ENCODE assay signal across 1 cellular context in the genomic region with DNA sequence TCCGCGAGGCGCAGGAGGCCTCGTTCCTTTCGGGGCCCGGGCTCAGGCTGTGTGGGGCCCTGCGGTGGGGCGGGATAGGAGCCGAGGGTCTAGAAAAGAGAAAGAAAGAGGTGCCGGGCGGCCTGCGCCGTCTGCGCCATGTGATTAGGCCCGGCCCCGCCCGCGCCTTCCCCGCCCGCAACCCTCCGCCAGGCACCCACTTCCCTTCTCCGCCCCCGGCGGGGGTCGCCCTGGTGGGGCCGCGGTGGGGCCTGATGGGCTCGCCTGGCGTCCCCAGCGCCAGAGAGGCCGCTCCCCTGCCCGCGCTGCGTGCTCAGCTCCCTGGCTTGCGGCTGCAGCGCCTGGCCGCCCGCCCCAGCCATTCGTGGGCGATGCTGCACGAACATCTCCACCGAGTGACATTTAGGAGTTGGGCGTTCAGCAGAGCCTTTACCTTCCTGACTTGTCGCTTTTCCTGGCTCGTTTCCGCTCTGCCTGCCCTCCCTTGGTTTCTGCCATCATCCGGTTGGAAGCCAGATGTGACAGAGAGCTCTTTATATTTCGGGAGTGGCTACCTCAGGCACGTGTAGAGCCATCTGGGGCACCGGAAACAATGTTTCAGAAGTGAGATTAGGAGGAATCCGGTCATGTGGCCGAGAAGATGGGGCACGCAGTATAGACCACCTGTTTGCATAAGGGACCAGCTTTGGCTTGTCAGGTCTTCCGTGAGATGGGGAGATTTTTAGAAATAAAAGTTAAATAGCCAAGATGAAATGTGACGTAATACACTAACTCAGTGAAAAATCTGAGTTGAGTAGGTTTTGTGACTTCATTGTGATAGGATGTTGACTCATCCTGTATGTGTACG.
TF ChIP-seq lines count a peak whose summit lies in the region.

No MANE protein-coding gene starts in this region.

TF ChIP-seq in HepG2, 621 proteins besides CTCF, POLR2A, EP300 and RAD21 (continued from another document and continues in another):
- TF ChIP-seq, protein P1, sequence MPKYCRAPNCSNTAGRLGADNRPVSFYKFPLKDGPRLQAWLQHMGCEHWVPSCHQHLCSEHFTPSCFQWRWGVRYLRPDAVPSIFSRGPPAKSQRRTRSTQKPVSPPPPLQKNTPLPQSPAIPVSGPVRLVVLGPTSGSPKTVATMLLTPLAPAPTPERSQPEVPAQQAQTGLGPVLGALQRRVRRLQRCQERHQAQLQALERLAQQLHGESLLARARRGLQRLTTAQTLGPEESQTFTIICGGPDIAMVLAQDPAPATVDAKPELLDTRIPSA (CRISPR knock-in tag; IDR thresholded peaks at IDR 0.05; ENCODE audit: borderline replicate concordance): no peak
- peak; percentile 55 for TF ChIP-seq ZNF883 (CRISPR knock-in tag; IDR thresholded peaks at IDR 0.05; ENCODE audit: not compliant biosample characterization)
- no peak for TF ChIP-seq ZSCAN31 (CRISPR knock-in tag; IDR thresholded peaks at IDR 0.05; ENCODE audit: low read depth)
- no peak for TF ChIP-seq HNF4G (IDR thresholded peaks at IDR 0.05; ENCODE audit: borderline replicate concordance, low read depth, low read length)
- TF ChIP-seq HNF4G (CRISPR knock-in tag; IDR thresholded peaks at IDR 0.05; ENCODE audit: borderline replicate concordance, low read depth): 0 out of 2 replicates have a peak, but pooled peaks have one; percentile 71
- TF ChIP-seq ZNF430 (CRISPR knock-in tag; IDR thresholded peaks at IDR 0.05): peak; percentile 90
- no peak for TF ChIP-seq SCMH1 (CRISPR knock-in tag; IDR thresholded peaks at IDR 0.05; ENCODE audit: borderline replicate concordance)
- TF ChIP-seq MLXIP (CRISPR knock-in tag; IDR thresholded peaks at IDR 0.05; ENCODE audit: borderline replicate concordance): peak; percentile 83; the same call in 1 of the 2 replicates
- no peak for TF ChIP-seq STAT6 (CRISPR knock-in tag; IDR thresholded peaks at IDR 0.05; ENCODE audit: borderline replicate concordance)
- peak; percentile 81 for TF ChIP-seq RBFOX2 (IDR thresholded peaks at IDR 0.05; ENCODE audit: low read depth, low read length)
- TF ChIP-seq ZFP1 (CRISPR knock-in tag; IDR thresholded peaks at IDR 0.05): no peak
- TF ChIP-seq DNMT3B (CRISPR knock-in tag; conservative IDR thresholded peaks at IDR 0.05): peak; percentile 90
- peak; percentile 79 for TF ChIP-seq TFE3 (CRISPR knock-in tag; IDR thresholded peaks at IDR 0.05)
- peak; percentile 77; the same call in 1 of the 2 replicates for TF ChIP-seq ZKSCAN8 (CRISPR knock-in tag; IDR thresholded peaks at IDR 0.05; ENCODE audit: borderline replicate concordance)
- 0 out of 2 replicates have a peak, but pooled peaks have one; percentile 15 for TF ChIP-seq NR2F6 (IDR thresholded peaks at IDR 0.05)
- peak; percentile 55; the same call in 1 of the 2 replicates for TF ChIP-seq NR2F6 (CRISPR knock-in tag; IDR thresholded peaks at IDR 0.05)
- no peak for TF ChIP-seq ZNF33B (CRISPR knock-in tag; IDR thresholded peaks at IDR 0.05)
- TF ChIP-seq ZFY (CRISPR knock-in tag; IDR thresholded peaks at IDR 0.05): peak; percentile 82
- peak; percentile 17; the same call in 1 of the 2 replicates for TF ChIP-seq ZNF224 (CRISPR knock-in tag; IDR thresholded peaks at IDR 0.05)
- no peak; the same call in 1 of the 2 replicates for TF ChIP-seq JUND (CRISPR knock-in tag; IDR thresholded peaks at IDR 0.05)
- no peak for TF ChIP-seq MTA1 (CRISPR knock-in tag; IDR thresholded peaks at IDR 0.05; ENCODE audit: borderline replicate concordance)
- TF ChIP-seq ZNF850 (CRISPR knock-in tag; conservative IDR thresholded peaks at IDR 0.05): no peak
- TF ChIP-seq ZMYM3 (CRISPR knock-in tag; IDR thresholded peaks at IDR 0.05): no peak
- no peak for TF ChIP-seq PAWR (CRISPR knock-in tag; IDR thresholded peaks at IDR 0.05; ENCODE audit: borderline replicate concordance)
- TF ChIP-seq, protein P2, sequence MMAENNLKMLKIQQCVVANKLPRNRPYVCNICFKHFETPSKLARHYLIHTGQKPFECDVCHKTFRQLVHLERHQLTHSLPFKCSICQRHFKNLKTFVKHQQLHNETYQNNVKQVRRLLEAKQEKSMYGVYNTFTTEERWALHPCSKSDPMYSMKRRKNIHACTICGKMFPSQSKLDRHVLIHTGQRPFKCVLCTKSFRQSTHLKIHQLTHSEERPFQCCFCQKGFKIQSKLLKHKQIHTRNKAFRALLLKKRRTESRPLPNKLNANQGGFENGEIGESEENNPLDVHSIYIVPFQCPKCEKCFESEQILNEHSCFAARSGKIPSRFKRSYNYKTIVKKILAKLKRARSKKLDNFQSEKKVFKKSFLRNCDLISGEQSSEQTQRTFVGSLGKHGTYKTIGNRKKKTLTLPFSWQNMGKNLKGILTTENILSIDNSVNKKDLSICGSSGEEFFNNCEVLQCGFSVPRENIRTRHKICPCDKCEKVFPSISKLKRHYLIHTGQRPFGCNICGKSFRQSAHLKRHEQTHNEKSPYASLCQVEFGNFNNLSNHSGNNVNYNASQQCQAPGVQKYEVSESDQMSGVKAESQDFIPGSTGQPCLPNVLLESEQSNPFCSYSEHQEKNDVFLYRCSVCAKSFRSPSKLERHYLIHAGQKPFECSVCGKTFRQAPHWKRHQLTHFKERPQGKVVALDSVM (CRISPR knock-in tag; IDR thresholded peaks at IDR 0.05): peak; percentile 27; the same call in 1 of the 2 replicates
- peak; percentile 70; the same call in 1 of the 2 replicates for TF ChIP-seq ZNF788 (CRISPR knock-in tag; IDR thresholded peaks at IDR 0.05; ENCODE audit: borderline replicate concordance)
- peak; percentile 34; the same call in 1 of the 2 replicates for TF ChIP-seq ZNF276 (CRISPR knock-in tag; IDR thresholded peaks at IDR 0.05; ENCODE audit: low read depth)
- peak; percentile 81; the same call in 1 of the 2 replicates for TF ChIP-seq FOXC1 (CRISPR knock-in tag; IDR thresholded peaks at IDR 0.05; ENCODE audit: borderline replicate concordance)
- peak; percentile 10; the same call in 1 of the 2 replicates for TF ChIP-seq KLF6 (CRISPR knock-in tag; IDR thresholded peaks at IDR 0.05)
- TF ChIP-seq ZNF615 (CRISPR knock-in tag; IDR thresholded peaks at IDR 0.05; ENCODE audit: borderline replicate concordance): no peak
- TF ChIP-seq, protein P3, sequence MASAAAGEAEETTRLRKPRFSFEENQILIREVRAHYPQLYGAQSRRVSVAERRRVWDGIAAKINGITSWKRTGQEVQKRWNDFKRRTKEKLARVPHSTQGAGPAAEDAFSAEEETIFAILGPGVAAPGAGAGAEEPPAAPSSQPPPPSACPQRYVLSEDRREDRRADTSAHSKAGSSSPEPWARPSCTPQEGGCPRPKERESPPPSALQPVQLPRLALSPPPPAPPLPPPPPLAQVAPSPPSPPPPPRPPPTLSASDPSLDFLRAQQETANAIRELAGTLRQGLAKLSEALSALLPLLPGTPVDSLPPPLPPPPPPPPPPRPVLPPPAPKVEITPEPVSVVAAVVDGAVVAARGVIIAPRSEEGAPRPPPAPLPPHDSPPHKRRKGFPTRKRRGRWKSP (CRISPR knock-in tag; IDR thresholded peaks at IDR 0.05): peak; percentile 54
- TF ChIP-seq AGO1 (IDR thresholded peaks at IDR 0.05; ENCODE audit: low read depth, low read length, poor library complexity, severe bottlenecking): no peak
- no peak for TF ChIP-seq ATRX (CRISPR knock-in tag; IDR thresholded peaks at IDR 0.05; ENCODE audit: borderline replicate concordance)
- TF ChIP-seq TOPORS (CRISPR knock-in tag; IDR thresholded peaks at IDR 0.05): no peak; the same call in 1 of the 2 replicates
- TF ChIP-seq RXRA (CRISPR knock-in tag; IDR thresholded peaks at IDR 0.05): peak; percentile 17
- no peak for TF ChIP-seq ZNF124 (CRISPR knock-in tag; IDR thresholded peaks at IDR 0.05)
- TF ChIP-seq ZNF512 (CRISPR knock-in tag; IDR thresholded peaks at IDR 0.05): no peak
- TF ChIP-seq HINFP (CRISPR knock-in tag; IDR thresholded peaks at IDR 0.05; ENCODE audit: low read depth): no peak
- TF ChIP-seq ZNF543 (CRISPR knock-in tag; IDR thresholded peaks at IDR 0.05): no peak; the same call in 1 of the 2 replicates
- TF ChIP-seq ZNF549 (CRISPR knock-in tag; IDR thresholded peaks at IDR 0.05): no peak
- peak; percentile 67 for TF ChIP-seq CREM (IDR thresholded peaks at IDR 0.05)
- TF ChIP-seq CREM (CRISPR knock-in tag; IDR thresholded peaks at IDR 0.05): no peak
- peak; percentile 45; the same call in 1 of the 2 replicates for TF ChIP-seq NRL (CRISPR knock-in tag; IDR thresholded peaks at IDR 0.05; ENCODE audit: borderline replicate concordance)
- no peak for TF ChIP-seq MBD4 (IDR thresholded peaks at IDR 0.05; ENCODE audit: borderline replicate concordance, low read length)
